ENCODE assay signal across 8 cellular contexts in genomic region chr13:49936085-49936942, GRCh38. TPM values are rescaled to one million over a fixed set of nuclear protein-coding genes. Genes with fewer than 3 reads are reported as not detected.
DNase-seq lines count a peak whose midpoint lies in the region; ATAC-seq and TF ChIP-seq lines count a peak whose summit lies in the region.

A gene with protein sequence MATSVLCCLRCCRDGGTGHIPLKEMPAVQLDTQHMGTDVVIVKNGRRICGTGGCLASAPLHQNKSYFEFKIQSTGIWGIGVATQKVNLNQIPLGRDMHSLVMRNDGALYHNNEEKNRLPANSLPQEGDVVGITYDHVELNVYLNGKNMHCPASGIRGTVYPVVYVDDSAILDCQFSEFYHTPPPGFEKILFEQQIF (minus strand): TSS chr13:49936340. CDS start chr13:49936235, 105 bp downstream.

- DNase-seq in NCI-H2029 (lab: John Stamatoyannopoulos, UW) (peak; percentile 83), T-helper 9 cell (peak; percentile 94), astrocyte of the hippocampus (ENCODE audit: low read depth, low spot score) (peak; percentile 99), hippocampal formation (lab: John Stamatoyannopoulos, UW) (peak; percentile 98 to 99), renal cortical epithelial cell (ENCODE audit: low read depth) (peak; percentile 91)

- TF ChIP-seq CTCF in 22Rv1 (IDR thresholded peaks at IDR 0.05) = peak; percentile 95

- peak within 1 kb of the TSS; percentile 70 for H3K27ac ChIP-seq in 22Rv1

- peak; percentile 99 for ATAC-seq in GM18511 (IDR thresholded peaks at IDR 0.05; ENCODE audit: unreplicated experiment)
- peak; percentile 99 for ATAC-seq in HG03025 (IDR thresholded peaks at IDR 0.05; ENCODE audit: low FRiP score, unreplicated experiment)

RNA-seq across cellular contexts. Expression of the gene that starts here (rescaled TPM):
- total RNA-seq in renal cortical epithelial cell = 8.0 TPM in 2 replicates

Comparison
In these comparisons a context has a peak if more than half of its experiments do, and no peak if none do; other contexts are left out.
1. Peak in every context shown above with its lines: DNase-seq, ATAC-seq and H3K27ac ChIP-seq.